ENCODE assay signal across 8 cellular contexts in genomic region chr1:194295690-194296089, GRCh38.
DNase-seq lines count a peak whose midpoint lies in the region; ATAC-seq and TF ChIP-seq lines count a peak whose summit lies in the region.

No MANE protein-coding gene starts in this region.

- H3K27ac ChIP-seq in adrenal gland: no peak overlapping the region

- H3K4me1 Mint-ChIP-seq in CD14-positive monocyte: peaks cover 2% of the 10 kb centered on the region

- no peaks in the 10 kb centered on the region for H3K9me3 ChIP-seq in adrenal gland (replicated peaks in 1 of 3)

- peak; percentile 18 for TF ChIP-seq CTCF in CD14-positive monocyte (IDR thresholded peaks at IDR 0.05)
- TF ChIP-seq CTCF in adrenal gland (IDR thresholded peaks at IDR 0.05): peak; percentile 43 to 67 (median 58)

- no peaks in the 10 kb centered on the region for H3K4me1 ChIP-seq in adrenal gland (replicated peaks in 1 of 2)

- DNase-seq in CD14-positive monocyte (ENCODE audit: low spot score) (no peak), NCI-H146 treated with DMSO at 0.1 percent for 48 hours (lab: John Stamatoyannopoulos, UW; ENCODE audit: unreplicated experiment) (peak; percentile 27), adrenal gland (peak in 3 of 7 donors; percentile 5 to 17 (median 7)), left kidney (ENCODE audit: low read depth, low spot score) (peak; percentile 73), amniotic stem cell (lab: John Stamatoyannopoulos, UW) (no peak), KG1 (lab: John Stamatoyannopoulos, UW) (no peak)

- H3K36me3 Mint-ChIP-seq in CD14-positive monocyte: no peaks in the 10 kb centered on the region

- no peaks in the 10 kb centered on the region for H3K36me3 ChIP-seq in adrenal gland (replicated peaks in 1 of 2)

- no peaks in the 10 kb centered on the region for H3K27me3 ChIP-seq in adrenal gland

- 30 to 73% (median 48%) methylated on average over 1 of the region's 1 CpG for WGBS in adrenal gland, 4 donors

- H3K27ac Mint-ChIP-seq in CD14-positive monocyte: no peak overlapping the region

- no peak overlapping the region for H3K4me3 Mint-ChIP-seq in CD14-positive monocyte

- no peak overlapping the region for H3K4me3 ChIP-seq in adrenal gland

- no peak for TF ChIP-seq POLR2A in adrenal gland (IDR thresholded peaks at IDR 0.05)

- H3K27me3 Mint-ChIP-seq in CD14-positive monocyte (ENCODE audit: low read depth in 3 of 3): peaks cover 0 to 2% (median 1%) of the 10 kb centered on the region in 3 donors

- H3K9me3 Mint-ChIP-seq in CD14-positive monocyte: no peaks in the 10 kb centered on the region

- ATAC-seq in GM18502 (IDR thresholded peaks at IDR 0.05; ENCODE audit: poor library complexity, unreplicated experiment) (peak; percentile 91), HG02852 (IDR thresholded peaks at IDR 0.05; ENCODE audit: unreplicated experiment) (peak; percentile 98)

- intact Hi-C loops in CD14-positive monocyte (cut with micrococcal nuclease): loop anchor here in 1 of 2 donors (5.0 to 10.0 kb wide), 2 partner anchors 888 to 1111 kb away; partner anchors contain the start of gene B3GALT2
- intact Hi-C loops in adrenal gland (cut with DNase I): loop anchor here in 1 of 2 donors (10.0 kb wide), 1 partner anchor 1111 kb away; the partner anchor contains the start of gene B3GALT2

Comparison
In these comparisons a context has a peak if more than half of its experiments do, and no peak if none do; other contexts are left out.
1. DNase-seq: peak in NCI-H146 treated with DMSO at 0.1 percent for 48 hours (single experiment) and left kidney (single experiment); none in CD14-positive monocyte (single experiment), amniotic stem cell (single experiment) and KG1 (single experiment).